1 cellular context compared by ENCODE assay signal in the genomic region with DNA sequence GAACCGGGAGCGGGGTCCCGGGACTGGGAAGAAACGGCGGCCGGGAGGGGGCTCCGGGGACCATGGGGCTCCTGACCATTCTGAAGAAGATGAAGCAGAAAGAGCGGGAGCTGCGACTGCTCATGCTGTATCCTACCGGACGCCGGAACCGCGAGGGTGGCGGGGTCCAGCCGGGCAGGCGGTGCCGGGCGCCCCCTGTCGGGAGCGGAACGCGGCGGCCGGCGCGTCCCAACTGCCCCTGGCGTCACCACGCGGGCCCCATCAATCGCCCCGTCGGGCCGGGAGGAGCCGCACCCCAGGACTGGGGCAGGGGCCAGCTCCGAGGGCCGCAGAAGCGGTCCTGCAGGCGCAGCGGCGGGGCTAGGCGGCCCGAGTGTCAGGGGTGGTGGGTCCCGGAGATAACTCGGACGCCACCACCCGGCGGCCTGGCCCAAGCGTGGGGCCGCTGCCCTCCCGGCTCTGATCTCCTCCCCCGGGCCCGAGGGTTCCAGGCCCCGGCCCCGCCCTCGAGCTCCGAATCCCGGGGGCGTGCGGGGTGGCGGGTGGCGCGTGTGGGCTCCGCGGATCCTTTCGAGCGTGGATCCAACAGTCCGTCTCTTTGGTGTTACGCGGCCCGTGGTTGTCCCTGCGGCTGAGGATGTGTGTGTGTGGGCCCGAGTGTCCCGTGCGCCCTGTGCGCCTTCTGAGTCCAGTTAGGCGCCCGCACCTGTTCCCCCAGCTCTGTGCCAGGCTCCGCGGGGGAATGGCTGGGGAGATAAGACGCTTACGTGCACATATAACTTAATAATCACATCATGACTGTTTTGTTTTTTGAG.
TF ChIP-seq lines count a peak whose summit lies in the region.

A gene (plus strand): TSS at position 15 of the 815 bp plus-strand sequence. CDS start 48 bp downstream, at position 63.

TF ChIP-seq in HepG2, 621 proteins besides CTCF, POLR2A, EP300 and RAD21 (continued from another document and continues in another):
- TF ChIP-seq, protein P1, sequence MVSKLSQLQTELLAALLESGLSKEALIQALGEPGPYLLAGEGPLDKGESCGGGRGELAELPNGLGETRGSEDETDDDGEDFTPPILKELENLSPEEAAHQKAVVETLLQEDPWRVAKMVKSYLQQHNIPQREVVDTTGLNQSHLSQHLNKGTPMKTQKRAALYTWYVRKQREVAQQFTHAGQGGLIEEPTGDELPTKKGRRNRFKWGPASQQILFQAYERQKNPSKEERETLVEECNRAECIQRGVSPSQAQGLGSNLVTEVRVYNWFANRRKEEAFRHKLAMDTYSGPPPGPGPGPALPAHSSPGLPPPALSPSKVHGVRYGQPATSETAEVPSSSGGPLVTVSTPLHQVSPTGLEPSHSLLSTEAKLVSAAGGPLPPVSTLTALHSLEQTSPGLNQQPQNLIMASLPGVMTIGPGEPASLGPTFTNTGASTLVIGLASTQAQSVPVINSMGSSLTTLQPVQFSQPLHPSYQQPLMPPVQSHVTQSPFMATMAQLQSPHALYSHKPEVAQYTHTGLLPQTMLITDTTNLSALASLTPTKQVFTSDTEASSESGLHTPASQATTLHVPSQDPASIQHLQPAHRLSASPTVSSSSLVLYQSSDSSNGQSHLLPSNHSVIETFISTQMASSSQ (IDR thresholded peaks at IDR 0.05; ENCODE audit: low read depth) = no peak
- TF ChIP-seq, protein P1 (CRISPR knock-in tag; IDR thresholded peaks at IDR 0.05; ENCODE audit: borderline replicate concordance) = peak; percentile 53; the same call in 1 of the 2 replicates
- TF ChIP-seq, protein P2, sequence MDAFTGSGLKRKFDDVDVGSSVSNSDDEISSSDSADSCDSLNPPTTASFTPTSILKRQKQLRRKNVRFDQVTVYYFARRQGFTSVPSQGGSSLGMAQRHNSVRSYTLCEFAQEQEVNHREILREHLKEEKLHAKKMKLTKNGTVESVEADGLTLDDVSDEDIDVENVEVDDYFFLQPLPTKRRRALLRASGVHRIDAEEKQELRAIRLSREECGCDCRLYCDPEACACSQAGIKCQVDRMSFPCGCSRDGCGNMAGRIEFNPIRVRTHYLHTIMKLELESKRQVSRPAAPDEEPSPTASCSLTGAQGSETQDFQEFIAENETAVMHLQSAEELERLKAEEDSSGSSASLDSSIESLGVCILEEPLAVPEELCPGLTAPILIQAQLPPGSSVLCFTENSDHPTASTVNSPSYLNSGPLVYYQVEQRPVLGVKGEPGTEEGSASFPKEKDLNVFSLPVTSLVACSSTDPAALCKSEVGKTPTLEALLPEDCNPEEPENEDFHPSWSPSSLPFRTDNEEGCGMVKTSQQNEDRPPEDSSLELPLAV (CRISPR knock-in tag; conservative IDR thresholded peaks at IDR 0.05; ENCODE audit: low read depth) = no peak
- TF ChIP-seq BORCS8-MEF2B (CRISPR knock-in tag; IDR thresholded peaks at IDR 0.05) (no peak), SIX4 (CRISPR knock-in tag; IDR thresholded peaks at IDR 0.05) (0 out of 2 replicates have a peak, but pooled peaks have one; percentile 4), SIX1 (CRISPR knock-in tag; IDR thresholded peaks at IDR 0.05; ENCODE audit: borderline replicate concordance) (no peak), POLR2AphosphoS5 (IDR thresholded peaks at IDR 0.05; ENCODE audit: low read depth, low read length) (0 out of 2 replicates have a peak, but pooled peaks have one; percentile 28), WIZ (CRISPR knock-in tag; IDR thresholded peaks at IDR 0.05) (no peak), TP53 (CRISPR knock-in tag; conservative IDR thresholded peaks at IDR 0.05) (no peak), ZNF724P (CRISPR knock-in tag; IDR thresholded peaks at IDR 0.05; ENCODE audit: borderline replicate concordance) (no peak; the same call in 1 of the 2 replicates), NFKB2 (CRISPR knock-in tag; IDR thresholded peaks at IDR 0.05; ENCODE audit: borderline replicate concordance) (peak; percentile 43; the same call in 1 of the 2 replicates), ARHGAP35 (CRISPR knock-in tag; IDR thresholded peaks at IDR 0.05; ENCODE audit: borderline replicate concordance) (no peak), GABPA (IDR thresholded peaks at IDR 0.05; ENCODE audit: low read depth, low read length) (peak; percentile 36; the same call in 1 of the 2 replicates), GABPA (CRISPR knock-in tag; IDR thresholded peaks at IDR 0.05; ENCODE audit: low read depth) (no peak), ZFX (CRISPR knock-in tag; IDR thresholded peaks at IDR 0.05; ENCODE audit: low read depth) (peak; percentile 75), ZNF614 (CRISPR knock-in tag; IDR thresholded peaks at IDR 0.05; ENCODE audit: borderline replicate concordance) (no peak; the same call in 1 of the 2 replicates), NFE2 (CRISPR knock-in tag; IDR thresholded peaks at IDR 0.05) (no peak), NFKBIZ (CRISPR knock-in tag; IDR thresholded peaks at IDR 0.05) (no peak), NCOA5 (CRISPR knock-in tag; IDR thresholded peaks at IDR 0.05) (no peak), ZNF772 (CRISPR knock-in tag; IDR thresholded peaks at IDR 0.05) (0 out of 2 replicates have a peak, but pooled peaks have one; percentile 25), MAFG (CRISPR knock-in tag; IDR thresholded peaks at IDR 0.05) (no peak), ZBTB38 (CRISPR knock-in tag; IDR thresholded peaks at IDR 0.05) (peak; percentile 20; the same call in 1 of the 2 replicates), KMT2B (CRISPR knock-in tag; IDR thresholded peaks at IDR 0.05) (no peak), PHB2 (IDR thresholded peaks at IDR 0.05; ENCODE audit: partially characterized antibody) (no peak), HES4 (CRISPR knock-in tag; IDR thresholded peaks at IDR 0.05; ENCODE audit: borderline replicate concordance) (no peak), ZNF879 (CRISPR knock-in tag; IDR thresholded peaks at IDR 0.05) (no peak), TEAD3 (CRISPR knock-in tag; optimal IDR thresholded peaks at IDR 0.05; ENCODE audit: borderline replicate concordance) (no peak), ARNTL (CRISPR knock-in tag; IDR thresholded peaks at IDR 0.05) (no peak; the same call in none of the 2 replicates), SMARCC2 (IDR thresholded peaks at IDR 0.05) (no peak), NBN (conservative IDR thresholded peaks at IDR 0.05) (no peak), DNMT3B (CRISPR knock-in tag; conservative IDR thresholded peaks at IDR 0.05) (no peak), ZNF839 (CRISPR knock-in tag; IDR thresholded peaks at IDR 0.05; ENCODE audit: borderline replicate concordance) (no peak), ZFAT (CRISPR knock-in tag; conservative IDR thresholded peaks at IDR 0.05) (peak; percentile 35; the same call in 1 of the 2 replicates), FIP1L1 (IDR thresholded peaks at IDR 0.05; ENCODE audit: borderline replicate concordance, insufficient read depth, low read depth, low read length) (0 out of 2 replicates have a peak, but pooled peaks have one; percentile 5), ERF (CRISPR knock-in tag; IDR thresholded peaks at IDR 0.05) (peak; percentile 70; the same call in 1 of the 2 replicates), ARNT (IDR thresholded peaks at IDR 0.05) (no peak), ZNF891 (CRISPR knock-in tag; IDR thresholded peaks at IDR 0.05) (no peak; the same call in 1 of the 2 replicates), ZNF235 (CRISPR knock-in tag; IDR thresholded peaks at IDR 0.05; ENCODE audit: borderline replicate concordance) (no peak; the same call in 1 of the 2 replicates), EED (CRISPR knock-in tag; IDR thresholded peaks at IDR 0.05) (no peak), CBX5 (CRISPR knock-in tag; IDR thresholded peaks at IDR 0.05; ENCODE audit: borderline replicate concordance) (no peak), ZNF766 (CRISPR knock-in tag; IDR thresholded peaks at IDR 0.05; ENCODE audit: borderline replicate concordance) (peak; percentile 78; the same call in 1 of the 2 replicates), MED13 (CRISPR knock-in tag; IDR thresholded peaks at IDR 0.05) (no peak)
- TF ChIP-seq, protein P3, sequence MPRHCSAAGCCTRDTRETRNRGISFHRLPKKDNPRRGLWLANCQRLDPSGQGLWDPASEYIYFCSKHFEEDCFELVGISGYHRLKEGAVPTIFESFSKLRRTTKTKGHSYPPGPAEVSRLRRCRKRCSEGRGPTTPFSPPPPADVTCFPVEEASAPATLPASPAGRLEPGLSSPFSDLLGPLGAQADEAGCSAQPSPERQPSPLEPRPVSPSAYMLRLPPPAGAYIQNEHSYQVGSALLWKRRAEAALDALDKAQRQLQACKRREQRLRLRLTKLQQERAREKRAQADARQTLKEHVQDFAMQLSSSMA (CRISPR knock-in tag; IDR thresholded peaks at IDR 0.05) = no peak
- TF ChIP-seq, protein P4, sequence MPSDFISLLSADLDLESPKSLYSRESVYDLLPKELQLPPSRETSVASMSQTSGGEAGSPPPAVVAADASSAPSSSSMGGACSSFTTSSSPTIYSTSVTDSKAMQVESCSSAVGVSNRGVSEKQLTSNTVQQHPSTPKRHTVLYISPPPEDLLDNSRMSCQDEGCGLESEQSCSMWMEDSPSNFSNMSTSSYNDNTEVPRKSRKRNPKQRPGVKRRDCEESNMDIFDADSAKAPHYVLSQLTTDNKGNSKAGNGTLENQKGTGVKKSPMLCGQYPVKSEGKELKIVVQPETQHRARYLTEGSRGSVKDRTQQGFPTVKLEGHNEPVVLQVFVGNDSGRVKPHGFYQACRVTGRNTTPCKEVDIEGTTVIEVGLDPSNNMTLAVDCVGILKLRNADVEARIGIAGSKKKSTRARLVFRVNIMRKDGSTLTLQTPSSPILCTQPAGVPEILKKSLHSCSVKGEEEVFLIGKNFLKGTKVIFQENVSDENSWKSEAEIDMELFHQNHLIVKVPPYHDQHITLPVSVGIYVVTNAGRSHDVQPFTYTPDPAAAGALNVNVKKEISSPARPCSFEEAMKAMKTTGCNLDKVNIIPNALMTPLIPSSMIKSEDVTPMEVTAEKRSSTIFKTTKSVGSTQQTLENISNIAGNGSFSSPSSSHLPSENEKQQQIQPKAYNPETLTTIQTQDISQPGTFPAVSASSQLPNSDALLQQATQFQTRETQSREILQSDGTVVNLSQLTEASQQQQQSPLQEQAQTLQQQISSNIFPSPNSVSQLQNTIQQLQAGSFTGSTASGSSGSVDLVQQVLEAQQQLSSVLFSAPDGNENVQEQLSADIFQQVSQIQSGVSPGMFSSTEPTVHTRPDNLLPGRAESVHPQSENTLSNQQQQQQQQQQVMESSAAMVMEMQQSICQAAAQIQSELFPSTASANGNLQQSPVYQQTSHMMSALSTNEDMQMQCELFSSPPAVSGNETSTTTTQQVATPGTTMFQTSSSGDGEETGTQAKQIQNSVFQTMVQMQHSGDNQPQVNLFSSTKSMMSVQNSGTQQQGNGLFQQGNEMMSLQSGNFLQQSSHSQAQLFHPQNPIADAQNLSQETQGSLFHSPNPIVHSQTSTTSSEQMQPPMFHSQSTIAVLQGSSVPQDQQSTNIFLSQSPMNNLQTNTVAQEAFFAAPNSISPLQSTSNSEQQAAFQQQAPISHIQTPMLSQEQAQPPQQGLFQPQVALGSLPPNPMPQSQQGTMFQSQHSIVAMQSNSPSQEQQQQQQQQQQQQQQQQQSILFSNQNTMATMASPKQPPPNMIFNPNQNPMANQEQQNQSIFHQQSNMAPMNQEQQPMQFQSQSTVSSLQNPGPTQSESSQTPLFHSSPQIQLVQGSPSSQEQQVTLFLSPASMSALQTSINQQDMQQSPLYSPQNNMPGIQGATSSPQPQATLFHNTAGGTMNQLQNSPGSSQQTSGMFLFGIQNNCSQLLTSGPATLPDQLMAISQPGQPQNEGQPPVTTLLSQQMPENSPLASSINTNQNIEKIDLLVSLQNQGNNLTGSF (CRISPR knock-in tag; IDR thresholded peaks at IDR 0.05) = no peak
- TF ChIP-seq, protein P5, sequence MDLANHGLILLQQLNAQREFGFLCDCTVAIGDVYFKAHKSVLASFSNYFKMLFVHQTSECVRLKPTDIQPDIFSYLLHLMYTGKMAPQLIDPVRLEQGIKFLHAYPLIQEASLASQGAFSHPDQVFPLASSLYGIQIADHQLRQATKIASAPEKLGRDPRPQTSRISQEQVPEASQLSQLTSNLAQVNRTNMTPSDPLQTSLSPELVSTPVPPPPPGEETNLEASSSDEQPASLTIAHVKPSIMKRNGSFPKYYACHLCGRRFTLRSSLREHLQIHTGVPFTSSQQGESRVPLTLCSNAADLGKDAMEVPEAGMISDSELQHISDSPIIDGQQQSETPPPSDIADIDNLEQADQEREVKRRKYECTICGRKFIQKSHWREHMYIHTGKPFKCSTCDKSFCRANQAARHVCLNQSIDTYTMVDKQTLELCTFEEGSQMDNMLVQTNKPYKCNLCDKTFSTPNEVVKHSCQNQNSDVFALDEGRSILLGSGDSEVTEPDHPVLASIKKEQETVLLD (CRISPR knock-in tag; IDR thresholded peaks at IDR 0.05; ENCODE audit: low read depth) = no peak; the same call in none of the 2 replicates
- TF ChIP-seq, protein P6, sequence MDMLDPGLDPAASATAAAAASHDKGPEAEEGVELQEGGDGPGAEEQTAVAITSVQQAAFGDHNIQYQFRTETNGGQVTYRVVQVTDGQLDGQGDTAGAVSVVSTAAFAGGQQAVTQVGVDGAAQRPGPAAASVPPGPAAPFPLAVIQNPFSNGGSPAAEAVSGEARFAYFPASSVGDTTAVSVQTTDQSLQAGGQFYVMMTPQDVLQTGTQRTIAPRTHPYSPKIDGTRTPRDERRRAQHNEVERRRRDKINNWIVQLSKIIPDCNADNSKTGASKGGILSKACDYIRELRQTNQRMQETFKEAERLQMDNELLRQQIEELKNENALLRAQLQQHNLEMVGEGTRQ (IDR thresholded peaks at IDR 0.05; ENCODE audit: low read depth, low read length) = no peak
- TF ChIP-seq, protein P6 (CRISPR knock-in tag; IDR thresholded peaks at IDR 0.05; ENCODE audit: borderline replicate concordance) = peak; percentile 68
- TF ChIP-seq, protein P7, sequence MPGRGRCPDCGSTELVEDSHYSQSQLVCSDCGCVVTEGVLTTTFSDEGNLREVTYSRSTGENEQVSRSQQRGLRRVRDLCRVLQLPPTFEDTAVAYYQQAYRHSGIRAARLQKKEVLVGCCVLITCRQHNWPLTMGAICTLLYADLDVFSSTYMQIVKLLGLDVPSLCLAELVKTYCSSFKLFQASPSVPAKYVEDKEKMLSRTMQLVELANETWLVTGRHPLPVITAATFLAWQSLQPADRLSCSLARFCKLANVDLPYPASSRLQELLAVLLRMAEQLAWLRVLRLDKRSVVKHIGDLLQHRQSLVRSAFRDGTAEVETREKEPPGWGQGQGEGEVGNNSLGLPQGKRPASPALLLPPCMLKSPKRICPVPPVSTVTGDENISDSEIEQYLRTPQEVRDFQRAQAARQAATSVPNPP (CRISPR knock-in tag; IDR thresholded peaks at IDR 0.05) = no peak
